Comparison of ENCODE assay signal across 4 cellular contexts in genomic region chr1:232748910-232749368, GRCh38.
TF ChIP-seq lines count a peak whose summit lies in the region.

No MANE protein-coding gene starts in this region.

TF ChIP-seq in SK-N-SH treated with all-trans-retinoic acid at 6 μM for 48 hours, 23 proteins besides CTCF, POLR2A, EP300 and RAD21 (continued from another document):
- peak; percentile 65; the same call in 1 of the 2 replicates for TF ChIP-seq POU6F1 (CRISPR knock-in tag; IDR thresholded peaks at IDR 0.05; ENCODE audit: borderline replicate concordance, low read depth)

TF ChIP-seq in SK-N-SH, 30 proteins besides CTCF, POLR2A, EP300 and RAD21 (continued from another document):
- TF ChIP-seq USF1 (IDR thresholded peaks at IDR 0.05; ENCODE audit: borderline replicate concordance, low read depth) (no peak), REST (IDR thresholded peaks at IDR 0.05; ENCODE audit: low read depth, low read length) (no peak), TEAD4 (IDR thresholded peaks at IDR 0.05; ENCODE audit: borderline replicate concordance, insufficient read depth) (no peak), TAF1 (IDR thresholded peaks at IDR 0.05; ENCODE audit: borderline replicate concordance, low read depth, low read length) (no peak), ELF1 (IDR thresholded peaks at IDR 0.05) (no peak), MXI1 (IDR thresholded peaks at IDR 0.05; ENCODE audit: low read depth, low read length) (no peak), IRF3 (IDR thresholded peaks at IDR 0.05; ENCODE audit: low read depth, low read length) (no peak), SIN3A (IDR thresholded peaks at IDR 0.05; ENCODE audit: borderline replicate concordance, low read depth, low read length) (no peak), POLR2AphosphoS5 (IDR thresholded peaks at IDR 0.05; ENCODE audit: low read depth, low read length) (no peak), CHD2 (IDR thresholded peaks at IDR 0.05; ENCODE audit: low read length, partially characterized antibody) (no peak)
TF ChIP-seq in SK-N-SH: peak in this region for 0.

TF ChIP-seq in HEK293, 187 proteins besides CTCF, POLR2A, EP300 and RAD21 (continued from another document and continues in another):
- TF ChIP-seq AEBP2 (tag by site-specific recombination; IDR thresholded peaks at IDR 0.05; ENCODE audit: borderline replicate concordance) (no peak), ZNF555 (tag by site-specific recombination; conservative IDR thresholded peaks at IDR 0.05) (no peak), ZBTB26 (tag by site-specific recombination; optimal IDR thresholded peaks at IDR 0.05) (no peak), ZFP69B (tag by site-specific recombination; IDR thresholded peaks at IDR 0.05) (no peak), ZNF311 (tag by site-specific recombination; IDR thresholded peaks at IDR 0.05; ENCODE audit: borderline replicate concordance) (no peak), PBX3 (CRISPR knock-in tag; IDR thresholded peaks at IDR 0.05) (no peak), ZNF560 (tag by site-specific recombination; IDR thresholded peaks at IDR 0.05; ENCODE audit: borderline replicate concordance) (no peak), TRIM28 (IDR thresholded peaks at IDR 0.05; ENCODE audit: borderline replicate concordance, low read length) (peak; percentile 100), GLIS2 (tag by site-specific recombination; IDR thresholded peaks at IDR 0.05) (no peak), YY1 (tag by site-specific recombination; IDR thresholded peaks at IDR 0.05) (no peak), INSM2 (tag by site-specific recombination; IDR thresholded peaks at IDR 0.05) (no peak), ZNF626 (tag by site-specific recombination; IDR thresholded peaks at IDR 0.05) (peak; percentile 72; the same call in 1 of the 2 replicates), WT1 (tag by site-specific recombination; IDR thresholded peaks at IDR 0.05) (0 out of 2 replicates have a peak, but pooled peaks have one; percentile 15), SP7 (tag by site-specific recombination; IDR thresholded peaks at IDR 0.05) (no peak), SETDB1 (IDR thresholded peaks at IDR 0.05; ENCODE audit: insufficient read length, low read length) (peak; percentile 99), ZNF792 (tag by site-specific recombination; IDR thresholded peaks at IDR 0.05) (no peak)

TF ChIP-seq in K562, 482 proteins besides CTCF, POLR2A, EP300 and RAD21 (continued from another document):
- peak; percentile 77 for TF ChIP-seq CBX5 (IDR thresholded peaks at IDR 0.05; ENCODE audit: borderline replicate concordance, low read depth)
- no peak for TF ChIP-seq PATZ1 (CRISPR knock-in tag; IDR thresholded peaks at IDR 0.05; ENCODE audit: borderline replicate concordance)
- TF ChIP-seq E4F1 (CRISPR knock-in tag; IDR thresholded peaks at IDR 0.05; ENCODE audit: borderline replicate concordance), result no peak
- TF ChIP-seq ZNF511 (CRISPR knock-in tag; IDR thresholded peaks at IDR 0.05), result no peak
- TF ChIP-seq CEBPG (CRISPR knock-in tag; IDR thresholded peaks at IDR 0.05), result no peak
- TF ChIP-seq CEBPG (tag; conservative IDR thresholded peaks at IDR 0.05 in 1 of 2, IDR thresholded peaks at IDR 0.05 in 1 of 2), result no peak
- TF ChIP-seq ZNF232 (CRISPR knock-in tag; IDR thresholded peaks at IDR 0.05), result no peak
- no peak for TF ChIP-seq HSF4 (CRISPR knock-in tag; IDR thresholded peaks at IDR 0.05; ENCODE audit: borderline replicate concordance)
- TF ChIP-seq KLF16 (IDR thresholded peaks at IDR 0.05), result no peak
- TF ChIP-seq TFAM (CRISPR knock-in tag; conservative IDR thresholded peaks at IDR 0.05), result no peak
- TF ChIP-seq ZBTB26 (CRISPR knock-in tag; IDR thresholded peaks at IDR 0.05), result no peak
- TF ChIP-seq TCF15 (CRISPR knock-in tag; IDR thresholded peaks at IDR 0.05), result no peak
- TF ChIP-seq THRA (IDR thresholded peaks at IDR 0.05), result no peak
- no peak for TF ChIP-seq CREB1 (IDR thresholded peaks at IDR 0.05)
- no peak for TF ChIP-seq CREB1 (CRISPR knock-in tag; IDR thresholded peaks at IDR 0.05)
- TF ChIP-seq TFE3 (CRISPR knock-in tag; IDR thresholded peaks at IDR 0.05), result no peak
- TF ChIP-seq SRF (CRISPR knock-in tag; IDR thresholded peaks at IDR 0.05), result no peak
